Comparison of ENCODE assay signal across 8 cellular contexts in genomic region chr7:4973728-4974198, GRCh38. TPM values are rescaled to one million over a fixed set of nuclear protein-coding genes. Genes with fewer than 3 reads are reported as not detected.
A peak's percentile ranks its signal among the peaks of the same experiment; 100 is the strongest.
DNase-seq lines count a peak whose midpoint lies in the region; ATAC-seq and TF ChIP-seq lines count a peak whose summit lies in the region.

No MANE protein-coding gene starts in this region.

- H3K4me3 ChIP-seq in BJ (ENCODE audit: low read depth, low read length) = peak overlapping the region; percentile 89

- CTCF ChIA-PET in BJ (lab: Yijun Ruan, JAX) = interaction anchor here (0.6 to 2.5 kb wide), 23 partner anchors 9 to 261 kb away, joined by 3 to 19 read pairs (median 5); no protein-coding TSS in a partner anchor

- H3K27ac ChIP-seq in cingulate gyrus (ENCODE audit: low read depth, low read length) = peak overlapping the region; percentile 72
- H3K27ac ChIP-seq in layer of hippocampus (ENCODE audit: low read depth, low read length) = peak overlapping the region; percentile 90

- POLR2A ChIA-PET in BJ (lab: Charles Lee) = no interaction called here

- no peaks in the 10 kb centered on the region for H3K27me3 ChIP-seq in BJ (ENCODE audit: control insufficient read depth, insufficient read depth, low read length)
- no peaks in the 10 kb centered on the region for H3K27me3 ChIP-seq in layer of hippocampus (ENCODE audit: control insufficient read depth, insufficient read depth, low read length)

- ATAC-seq in GM19043 (IDR thresholded peaks at IDR 0.05; ENCODE audit: low read depth, unreplicated experiment) = peak; percentile 93
- peak; percentile 97 for ATAC-seq in HG03354 (IDR thresholded peaks at IDR 0.05; ENCODE audit: poor library complexity, severe bottlenecking, unreplicated experiment)

- TF ChIP-seq CTCF in BJ (IDR thresholded peaks at IDR 0.05; ENCODE audit: insufficient read depth, low read depth, low read length) = peak; percentile 92

- H3K36me3 ChIP-seq in BJ (ENCODE audit: control insufficient read depth, insufficient read depth, low read length) = peaks cover 5% of the 10 kb centered on the region; the same call in 1 of the 2 replicates

- DNase-seq in BJ (ENCODE audit: low read depth) = peak; percentile 46
- DNase-seq in NCI-H446 treated with DMSO at 0.1 percent for 48 hours (lab: John Stamatoyannopoulos, UW) = peak; percentile 74
- peak; percentile 87 to 89 for DNase-seq in activated CD4-positive, alpha-beta T cell treated with anti-CD3 and anti-CD28 coated beads for 4 hours
- DNase-seq in stimulated activated CD4-positive, alpha-beta T cell treated with anti-CD3 and anti-CD28 coated beads, Interleukin-1b, Interleukin-23, amount 100 ng/mL, for 24 hours (ENCODE audit: low read depth in 4 of 4, low spot score in 1 of 4) = peak; percentile 85 to 91 (median 90)

RNA-seq across cellular contexts. Expression of gene MMD2, which starts 14.8 kb away (rescaled TPM):
- polyA plus RNA-seq in BJ (2011; rRNA removed) = not detected in 2 replicates
- not detected in 2 replicates for polyA minus RNA-seq in BJ (2011; rRNA and poly(A)+ RNA removed)

Comparison
In these comparisons a context has a peak if more than half of its experiments do, and no peak if none do; other contexts are left out.
1. Peak in every context shown above with its lines: DNase-seq, ATAC-seq, H3K4me3 ChIP-seq and H3K27ac ChIP-seq.